8 cellular contexts compared by ENCODE assay signal in the genomic region with DNA sequence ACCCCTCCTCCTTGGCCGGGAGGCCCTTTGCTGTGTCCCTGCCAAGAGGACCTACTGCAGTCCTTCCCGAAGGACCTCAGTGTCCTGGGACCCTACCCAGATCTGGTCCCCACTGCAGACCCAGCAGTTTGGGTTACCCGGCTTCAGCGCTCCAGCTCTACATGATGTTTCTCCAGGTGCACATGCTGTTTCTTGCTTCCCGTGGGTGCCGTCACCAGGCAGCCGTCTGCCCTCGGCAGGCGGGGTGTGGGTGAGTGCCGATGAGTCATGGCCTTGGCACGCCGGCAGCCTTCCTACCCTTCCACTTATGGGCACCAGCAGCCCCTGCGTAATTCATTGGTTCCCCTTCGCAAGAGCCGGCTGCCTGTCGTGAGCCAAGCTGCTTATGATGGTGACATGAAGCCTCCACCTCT.
A peak's percentile ranks its signal among the peaks of the same experiment; 100 is the strongest.
DNase-seq lines count a peak whose midpoint lies in the region; ATAC-seq and TF ChIP-seq lines count a peak whose summit lies in the region.

No MANE protein-coding gene starts in this region.

- no peaks in the 10 kb centered on the region for H4K20me1 ChIP-seq in H9 (ENCODE audit: control insufficient read depth, insufficient read depth, insufficient read length)

- no peak overlapping the region for H3K4ac ChIP-seq in H9 (ENCODE audit: low read depth, low read length)

- no peaks in the 10 kb centered on the region for H3K4me1 ChIP-seq in H9 (ENCODE audit: insufficient read depth, low read length)
- H3K4me1 ChIP-seq in stomach = peaks cover 30 to 67% (median 49%) of the 10 kb centered on the region in 4 donors

- no peak overlapping the region for H3K9ac ChIP-seq in H9 (ENCODE audit: extremely low read depth, insufficient read length, low read length)

- H4K5ac ChIP-seq in H9 (ENCODE audit: insufficient read length, low read depth, low read length) = no peak overlapping the region

- H3K27me3 Mint-ChIP-seq in H9 (ENCODE audit: low read depth) (no peaks in the 10 kb centered on the region), T-helper 17 cell (no peaks in the 10 kb centered on the region)

- no peak overlapping the region for H4K8ac ChIP-seq in H9 (replicated peaks; ENCODE audit: insufficient read length, low read depth, low read length)

- no peak overlapping the region for H2AFZ ChIP-seq in H9 (ENCODE audit: low read length)

- H3K36me3 Mint-ChIP-seq in H9 (ENCODE audit: insufficient read depth in 1 of 3, low read depth in 3 of 3) (peaks cover 8 to 68% (median 53%) of the 10 kb centered on the region in 3 experiments; a peak in 6 of 7 replicates), T-helper 17 cell (ENCODE audit: low read depth) (no peaks in the 10 kb centered on the region)

- no peak overlapping the region for H3K56ac ChIP-seq in H9 (ENCODE audit: insufficient read length, low read depth, low read length)

- no CpG with 5 or more reads among the region's 16 CpGs for WGBS in H9 (ENCODE audit: extremely low coverage, insufficient read length, low lambda C conversion rate)
- WGBS in stomach, 5 donors = 28 to 41% (median 39%) methylated on average over 13 to 16 of the region's 16 CpGs

- H2BK120ac ChIP-seq in H9 (ENCODE audit: low read depth, low read length, poor library complexity, severe bottlenecking) = no peak overlapping the region

- H2BK15ac ChIP-seq in H9 (ENCODE audit: low read depth, low read length) = no peak overlapping the region

- TF ChIP-seq EP300 in stomach (IDR thresholded peaks at IDR 0.05) = no peak

- DNase-seq in H9 (no peak), T-helper 17 cell (no peak), left cardiac atrium (peak; percentile 60), stomach (peak; percentile 81), NCI-H69 (lab: John Stamatoyannopoulos, UW) (no peak), NCI-H146 treated with DMSO at 0.1 percent for 48 hours (lab: John Stamatoyannopoulos, UW; ENCODE audit: unreplicated experiment) (no peak)
- DNase-seq in stimulated activated CD4-positive, alpha-beta T cell treated with anti-CD3 and anti-CD28 coated beads, Interleukin-4, amount 100 ng/mL, for 4 hours = no peak

- TF ChIP-seq CTCF in H9 (conservative IDR thresholded peaks at IDR 0.05) (no peak; the same call in 2 of the 3 replicates), stomach (IDR thresholded peaks at IDR 0.05) (peak in 2 of 7 experiments; percentile 10 to 41)

- H3K14ac ChIP-seq in H9 (ENCODE audit: insufficient read depth, low read length) = no peak overlapping the region

- ATAC-seq in T-helper 17 cell (no peak), left cardiac atrium (peak; percentile 48 to 75), GM18867 (IDR thresholded peaks at IDR 0.05; ENCODE audit: unreplicated experiment) (no peak)

- H3K9me3 ChIP-seq in H9 (ENCODE audit: control insufficient read depth, low read depth, low read length) (no peaks in the 10 kb centered on the region), T-helper 17 cell (ENCODE audit: control insufficient read depth, low read length, poor library complexity, severe bottlenecking) (no peaks in the 10 kb centered on the region), stomach (no peaks in the 10 kb centered on the region)

- H3K23me2 ChIP-seq in H9 (ENCODE audit: insufficient read length, low read depth, low read length, poor library complexity, severe bottlenecking) = no peaks in the 10 kb centered on the region

- H3K27me3 ChIP-seq in H9 (ENCODE audit: insufficient read depth, low read length) = no peaks in the 10 kb centered on the region
- H3K27me3 ChIP-seq in stomach = no peaks in the 10 kb centered on the region

- no peak overlapping the region for H2BK20ac ChIP-seq in H9 (ENCODE audit: low read depth, low read length, poor library complexity, severe bottlenecking)

- H2BK12ac ChIP-seq in H9 (ENCODE audit: insufficient read length, low read depth, low read length) = no peak overlapping the region

- no peak overlapping the region for H3K4me2 ChIP-seq in H9 (ENCODE audit: insufficient read depth, insufficient read length, low read length)

- H3K79me2 ChIP-seq in H9 (ENCODE audit: insufficient read depth, low read length) = no peaks in the 10 kb centered on the region

- no peaks in the 10 kb centered on the region; a peak in 2 of 5 replicates for H3K9me3 Mint-ChIP-seq in H9

- no peaks in the 10 kb centered on the region for H3K79me1 ChIP-seq in H9 (ENCODE audit: insufficient read depth, low read depth, low read length, poor library complexity, severe bottlenecking)

- no peak overlapping the region for H2AK5ac ChIP-seq in H9 (ENCODE audit: insufficient read length, low read length)

- H3K23ac ChIP-seq in H9 (ENCODE audit: insufficient read length, low read depth, low read length) = no peak overlapping the region

- H4K91ac ChIP-seq in H9 (ENCODE audit: insufficient read length, low read depth, low read length) = no peak overlapping the region

- no peak overlapping the region for H3K18ac ChIP-seq in H9 (ENCODE audit: insufficient read length, low read depth, low read length)

- H3K4me1 Mint-ChIP-seq in H9 = 0 out of 4 replicates have a peak, but pooled peaks cover 0 to 2% of the 10 kb centered on the region in 2 experiments
- peaks cover 8% of the 10 kb centered on the region for H3K4me1 Mint-ChIP-seq in T-helper 17 cell

- H3K4me3 ChIP-seq in stomach = no peak overlapping the region

- no peak overlapping the region for H3K4me3 Mint-ChIP-seq in H9
- H3K4me3 Mint-ChIP-seq in T-helper 17 cell = no peak overlapping the region

- no peak overlapping the region for H3K27ac ChIP-seq in H9 (ENCODE audit: insufficient read length, low read depth, low read length)
- H3K27ac ChIP-seq in stomach = peak overlapping the region; percentile 42 to 87 (median 80)

- no peak overlapping the region for H2BK5ac ChIP-seq in H9 (ENCODE audit: insufficient read length, low read length)

- TF ChIP-seq POLR2A in stomach (IDR thresholded peaks at IDR 0.05) = no peak

- H3K27ac Mint-ChIP-seq in H9 (peak overlapping the region in 2 of 3 experiments; percentile 40 to 64; a peak in 2 of 7 replicates), T-helper 17 cell (peak overlapping the region; percentile 29)

- intact Hi-C loops in left cardiac atrium (cut with DNase I) = loop anchor here in 1 of 2 donors (10.0 kb wide), 1 partner anchor 327 kb away; no protein-coding TSS in a partner anchor
- intact Hi-C loops in stomach (cut with DNase I; ENCODE audit: low total_unique reads) = loop anchor here (5.0 kb wide), 1 partner anchor 105 kb away; no protein-coding TSS in a partner anchor

- H3T11ph ChIP-seq in H9 (ENCODE audit: low read length) = no peak overlapping the region

- H3K36me3 ChIP-seq in stomach = peaks cover 14 to 84% (median 62%) of the 10 kb centered on the region in 4 donors

Comparison
In these comparisons a context has a peak if more than half of its experiments do, and no peak if none do; other contexts are left out.
1. DNase-seq: peak in left cardiac atrium (single experiment) and stomach (single experiment); none in H9 (single experiment), T-helper 17 cell (0 of 3), stimulated activated CD4-positive, alpha-beta T cell treated with anti-CD3 and anti-CD28 coated beads, Interleukin-4, amount 100 ng/mL, for 4 hours (0 of 2), NCI-H69 (single experiment) and NCI-H146 treated with DMSO at 0.1 percent for 48 hours (single experiment).
2. ATAC-seq: peak in left cardiac atrium (2 of 2); none in T-helper 17 cell (single experiment) and GM18867 (single experiment).